Comparison of ENCODE assay signal across 20 cellular contexts in the genomic region with DNA sequence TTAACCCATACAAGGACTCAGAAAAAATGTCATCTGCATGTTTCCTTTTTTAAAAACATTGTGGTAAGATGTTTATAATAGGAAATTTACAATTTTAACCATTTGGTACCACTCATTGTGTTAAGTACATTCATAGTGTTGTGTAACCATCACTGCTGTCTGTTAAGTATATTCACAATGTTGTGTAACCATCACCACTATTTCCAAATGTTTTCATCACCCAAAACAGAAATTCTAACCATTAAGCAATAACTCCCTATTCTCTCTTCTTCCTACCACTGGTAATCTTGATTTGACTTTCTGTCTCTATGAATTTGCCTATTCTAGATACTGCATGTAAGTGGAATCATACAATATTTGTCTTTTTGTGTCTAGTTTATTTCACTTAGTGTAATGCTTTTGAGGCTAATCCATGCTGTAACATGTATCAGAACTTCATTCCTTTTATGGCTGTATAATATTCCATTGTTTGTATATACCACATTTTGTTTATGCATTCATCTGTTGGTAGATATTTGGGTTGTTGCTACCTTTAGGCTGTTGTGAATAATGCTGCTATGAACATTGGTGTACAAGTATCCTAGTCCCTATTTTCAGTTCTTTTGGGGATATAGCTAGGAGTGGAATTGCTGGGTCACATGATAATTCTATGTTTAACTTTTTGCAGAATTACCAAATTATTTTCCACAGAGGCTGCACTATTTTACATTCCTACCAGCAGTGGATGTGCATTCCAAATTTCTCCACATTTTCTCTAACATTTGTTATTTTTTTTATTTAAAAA. TPM values are rescaled to one million over a fixed set of nuclear protein-coding genes. Genes with fewer than 3 reads are reported as not detected.
A peak's percentile ranks its signal among the peaks of the same experiment; 100 is the strongest.
DNase-seq lines count a peak whose midpoint lies in the region; ATAC-seq and TF ChIP-seq lines count a peak whose summit lies in the region.
"Had no signal": no experiment of that assay in that cellular context is flagged by ENCODE, and none has a peak within 500 bp of the region (broad histone marks: within the 10 kb centered on the region; RNA-seq: fewer than 3 reads in every experiment).

No MANE protein-coding gene starts in this region.

- H3K27me3 Mint-ChIP-seq in CD4-positive, alpha-beta memory T cell: no peaks in the 10 kb centered on the region
- no peaks in the 10 kb centered on the region for H3K27me3 Mint-ChIP-seq in activated T-helper 17 cell treated with anti-CD3 and anti-CD28 coated beads, Interleukin-2, amount 50 U/mL, for 72 hours
- H3K27me3 Mint-ChIP-seq: activated CD8-positive, alpha-beta memory T cell treated with anti-CD3 and anti-CD28 coated beads, Interleukin-2, amount 10 ng/mL, durations not matched to agents 7 days and 5 days; activated naive CD4-positive, alpha-beta T cell treated with anti-CD3 and anti-CD28 coated beads, Interleukin-2, amount 10 ng/mL, durations not matched to agents 7 days and 5 days; effector memory CD8-positive, alpha-beta T cell had no signal

- H3K9me3 ChIP-seq in CD4-positive, alpha-beta memory T cell (ENCODE audit: control insufficient read depth in 1 of 2, low read length in 2 of 2): no peaks in the 10 kb centered on the region
- H3K9me3 ChIP-seq in liver (ENCODE audit: control insufficient read depth in 4 of 4, low read length in 3 of 4) (no peaks in the 10 kb centered on the region), stomach (no peaks in the 10 kb centered on the region)
- H3K9me3 ChIP-seq: lower lobe of right lung, Peyer's patch, right atrium auricular region had no signal

- no peak for DNase-seq in CD4-positive, alpha-beta memory T cell
- DNase-seq in Kasumi-1 (lab: John Stamatoyannopoulos, UW) (peak; percentile 28 to 47), foreskin melanocyte (no peak), stomach (no peak)
- DNase-seq: activated CD8-positive, alpha-beta memory T cell treated with anti-CD3 and anti-CD28 coated beads, Interleukin-2, amount 10 ng/mL, durations not matched to agents 7 days and 5 days; activated naive CD4-positive, alpha-beta T cell treated with anti-CD3 and anti-CD28 coated beads, Interleukin-2, amount 10 ng/mL, durations not matched to agents 7 days and 5 days; DMS 273 treated with DMSO at 0.1 percent for 48 hours; effector memory CD8-positive, alpha-beta T cell; lower lobe of right lung; NCI-H187; Peyer's patch; stimulated activated CD8-positive, alpha-beta memory T cell treated with anti-CD3 and anti-CD28 coated beads, Interleukin-4, amount 100 ng/mL, for 48 hours; trophoblast cell had no signal

- no peaks in the 10 kb centered on the region for H3K27me3 ChIP-seq in CD4-positive, alpha-beta memory T cell (ENCODE audit: insufficient read depth, low read length)
- H3K27me3 ChIP-seq in liver (ENCODE audit: control insufficient read depth in 4 of 4, insufficient read depth in 4 of 4, low read length in 3 of 4) (no peaks in the 10 kb centered on the region), stomach (no peaks in the 10 kb centered on the region)
- H3K27me3 ChIP-seq: Peyer's patch, right atrium auricular region had no signal

- H3K4me3 ChIP-seq in CD4-positive, alpha-beta memory T cell (ENCODE audit: low read length in 2 of 2): no peak overlapping the region
- no peak overlapping the region for H3K4me3 ChIP-seq in liver (ENCODE audit: low read depth in 1 of 3, low read length in 3 of 3)
- H3K4me3 ChIP-seq in stomach: no peak overlapping the region
- H3K4me3 ChIP-seq: lower lobe of right lung, Peyer's patch, right atrium auricular region had no signal

- peak; percentile 4 for ATAC-seq in activated T-helper 17 cell treated with anti-CD3 and anti-CD28 coated beads, Interleukin-2, amount 50 U/mL, for 72 hours (replicated peaks)
- no peak for ATAC-seq in HG03139 (IDR thresholded peaks at IDR 0.05; ENCODE audit: unreplicated experiment)
- ATAC-seq in HG03378 (IDR thresholded peaks at IDR 0.05; ENCODE audit: unreplicated experiment): no peak
- ATAC-seq: activated CD8-positive, alpha-beta memory T cell treated with anti-CD3 and anti-CD28 coated beads, Interleukin-2, amount 10 ng/mL, durations not matched to agents 7 days and 5 days; effector memory CD8-positive, alpha-beta T cell; lower lobe of right lung; WTC11 had no signal

- peaks cover 0 to under 1% (median 0%) of the 10 kb centered on the region in 8 donors for H3K9me3 Mint-ChIP-seq in CD4-positive, alpha-beta memory T cell
- no peaks in the 10 kb centered on the region for H3K9me3 Mint-ChIP-seq in activated T-helper 17 cell treated with anti-CD3 and anti-CD28 coated beads, Interleukin-2, amount 50 U/mL, for 72 hours
- H3K9me3 Mint-ChIP-seq: activated naive CD4-positive, alpha-beta T cell treated with anti-CD3 and anti-CD28 coated beads, Interleukin-2, amount 10 ng/mL, durations not matched to agents 7 days and 5 days; effector memory CD8-positive, alpha-beta T cell; WTC11 had no signal

- CTCF ChIA-PET in CD4-positive, alpha-beta memory T cell (lab: Charles Lee; ENCODE audit: partially characterized antibody): interaction anchor here (0.6 to 2.8 kb wide), 3 partner anchors 13 to 185 kb away, joined by 3 to 9 read pairs (median 4); a partner anchor contains a TSS

- H3K36me3 Mint-ChIP-seq in CD4-positive, alpha-beta memory T cell: peaks cover 29 to 51% of the 10 kb centered on the region in 2 donors
- peaks cover 73% of the 10 kb centered on the region for H3K36me3 Mint-ChIP-seq in activated T-helper 17 cell treated with anti-CD3 and anti-CD28 coated beads, Interleukin-2, amount 50 U/mL, for 72 hours (ENCODE audit: low read depth)

- no peak overlapping the region for H3K27ac ChIP-seq in CD4-positive, alpha-beta memory T cell (ENCODE audit: low read depth, low read length)
- H3K27ac ChIP-seq in liver (ENCODE audit: low read depth in 1 of 2, low read length in 2 of 2): no peak overlapping the region
- H3K27ac ChIP-seq in stomach: peak overlapping the region in 1 of 5 donors; percentile 9
- H3K27ac ChIP-seq: lower lobe of right lung, Peyer's patch, right atrium auricular region had no signal

- H3K27ac Mint-ChIP-seq in CD4-positive, alpha-beta memory T cell: peak overlapping the region in 6 of 7 donors; percentile 25 to 81 (median 45)
- H3K27ac Mint-ChIP-seq in activated T-helper 17 cell treated with anti-CD3 and anti-CD28 coated beads, Interleukin-2, amount 50 U/mL, for 72 hours: peak overlapping the region; percentile 74
- H3K27ac Mint-ChIP-seq: activated CD8-positive, alpha-beta memory T cell treated with anti-CD3 and anti-CD28 coated beads, Interleukin-2, amount 10 ng/mL, durations not matched to agents 7 days and 5 days; activated naive CD4-positive, alpha-beta T cell treated with anti-CD3 and anti-CD28 coated beads, Interleukin-2, amount 10 ng/mL, durations not matched to agents 7 days and 5 days; WTC11 had no signal

- peak overlapping the region in 2 of 8 donors; percentile 0 to 78 for H3K4me3 Mint-ChIP-seq in CD4-positive, alpha-beta memory T cell
- H3K4me3 Mint-ChIP-seq in activated T-helper 17 cell treated with anti-CD3 and anti-CD28 coated beads, Interleukin-2, amount 50 U/mL, for 72 hours: peak overlapping the region; percentile 34
- H3K4me3 Mint-ChIP-seq: activated CD8-positive, alpha-beta memory T cell treated with anti-CD3 and anti-CD28 coated beads, Interleukin-2, amount 10 ng/mL, durations not matched to agents 7 days and 5 days; activated naive CD4-positive, alpha-beta T cell treated with anti-CD3 and anti-CD28 coated beads, Interleukin-2, amount 10 ng/mL, durations not matched to agents 7 days and 5 days; WTC11 had no signal

- no peak overlapping the region for H3K9ac ChIP-seq in liver (ENCODE audit: low read depth in 1 of 2, low read length in 2 of 2)

- no peak for TF ChIP-seq POLR2A in stomach (IDR thresholded peaks at IDR 0.05)

- intact Hi-C loops in CD4-positive, alpha-beta memory T cell (cut with micrococcal nuclease): no loop called here
- intact Hi-C loops in stomach (cut with DNase I; ENCODE audit: low total_unique reads): no loop called here

- no peak for TF ChIP-seq RAD21 in liver (IDR thresholded peaks at IDR 0.05)

- peaks cover 58 to 85% (median 74%) of the 10 kb centered on the region in 4 donors for H3K4me1 Mint-ChIP-seq in CD4-positive, alpha-beta memory T cell
- peaks cover 59% of the 10 kb centered on the region for H3K4me1 Mint-ChIP-seq in activated T-helper 17 cell treated with anti-CD3 and anti-CD28 coated beads, Interleukin-2, amount 50 U/mL, for 72 hours

- POLR2A ChIA-PET in CD4-positive, alpha-beta memory T cell (lab: Charles Lee; ENCODE audit: partially characterized antibody): interaction anchor here (0.9 to 7.7 kb wide), 2 partner anchors 9 to 13 kb away, joined by 4 to 88 read pairs; a partner anchor contains a TSS

- H3K4me1 ChIP-seq in CD4-positive, alpha-beta memory T cell (ENCODE audit: insufficient read depth, low read length): peaks cover 85% of the 10 kb centered on the region
- H3K4me1 ChIP-seq in liver (ENCODE audit: control insufficient read depth in 4 of 4, insufficient read depth in 4 of 4, low read length in 3 of 4) (peaks cover 5 to 30% (median 20%) of the 10 kb centered on the region in 4 donors), stomach (peaks cover 22 to 72% (median 41%) of the 10 kb centered on the region in 4 donors)

- TF ChIP-seq CTCF in liver (IDR thresholded peaks at IDR 0.05; ENCODE audit: low read depth, low read length, missing input control) (no peak), stomach (IDR thresholded peaks at IDR 0.05) (no peak)

- no peak for TF ChIP-seq EP300 in stomach (IDR thresholded peaks at IDR 0.05)

- peaks cover 15% of the 10 kb centered on the region for H3K36me3 ChIP-seq in CD4-positive, alpha-beta memory T cell (ENCODE audit: insufficient read depth, low read length)
- peaks cover 0 to 9% (median 4%) of the 10 kb centered on the region in 4 donors for H3K36me3 ChIP-seq in liver (ENCODE audit: control insufficient read depth in 4 of 4, insufficient read depth in 3 of 4, low read depth in 1 of 4, low read length in 3 of 4)
- H3K36me3 ChIP-seq in stomach: peaks cover 15 to 43% (median 36%) of the 10 kb centered on the region in 4 donors

RNA-seq across cellular contexts. Expression of a gene that starts 14.1 kb away (rescaled TPM):
- total RNA-seq in CD4-positive, alpha-beta memory T cell: 100 to 1,000 TPM; 107 to 110 TPM
- 10 to 100 TPM in 1 of 2 donors, 1 to 10 TPM in 1; 4.4 to 17.1 TPM for polyA plus RNA-seq in CD4-positive, alpha-beta memory T cell
- 10 to 100 TPM; 44.4 to 71.0 TPM for total RNA-seq in activated T-helper 17 cell treated with anti-CD3 and anti-CD28 coated beads, Interleukin-2, amount 50 U/mL, for 72 hours
- 10 to 100 TPM; 21.0 to 50.2 TPM for total RNA-seq in liver
- polyA plus RNA-seq in liver: 1 to 10 TPM; 8.7 to 9.2 TPM
- total RNA-seq in stomach: 10 to 100 TPM; 22.0 to 70.3 (median 42.0) TPM
- polyA plus RNA-seq in stomach: 10 to 100 TPM in 2 of 3 donors, 1 to 10 TPM in 1; 8.7 to 22.6 (median 12.8) TPM

RNA-seq across cellular contexts. Expression of a gene that starts 36.1 kb away (rescaled TPM):
- total RNA-seq in CD4-positive, alpha-beta memory T cell: under 1 TPM; 0.42 to 0.70 TPM
- polyA plus RNA-seq in CD4-positive, alpha-beta memory T cell: not detected
- total RNA-seq in activated T-helper 17 cell treated with anti-CD3 and anti-CD28 coated beads, Interleukin-2, amount 50 U/mL, for 72 hours: under 1 TPM; 0.13 to 0.40 TPM
- total RNA-seq in liver (10 to 100 TPM; 10.8 to 13.6 TPM), stomach (10 to 100 TPM in 4 of 5 donors, 1 to 10 TPM in 1; 2.9 to 84.3 (median 32.7) TPM)
- polyA plus RNA-seq in liver (10 to 100 TPM in 1 of 2 donors, 1 to 10 TPM in 1; 8.3 to 16.7 TPM), stomach (10 to 100 TPM; 16.6 to 23.1 (median 19.9) TPM)
- polyA plus RNA-seq: neural cell had no signal

RNA-seq across cellular contexts. Expression of a gene that starts 38.1 kb away (rescaled TPM):
- total RNA-seq in CD4-positive, alpha-beta memory T cell: 1 to 10 TPM; 5.1 to 5.4 TPM
- polyA plus RNA-seq in CD4-positive, alpha-beta memory T cell: 1 to 10 TPM; 2.8 to 5.3 TPM
- total RNA-seq in activated T-helper 17 cell treated with anti-CD3 and anti-CD28 coated beads, Interleukin-2, amount 50 U/mL, for 72 hours: 10 to 100 TPM; 16.1 to 21.4 TPM
- 1 to 10 TPM; 1.0 to 6.6 TPM for total RNA-seq in liver
- polyA plus RNA-seq in liver: 1 to 10 TPM in 1 of 2 donors, under 1 TPM in 1; 0.82 to 1.5 TPM
- 1 to 10 TPM in 2 of 5 donors, under 1 TPM in 1, not detected in 2; 0.45 to 3.9 (median 3.0) TPM for total RNA-seq in stomach
- 1 to 10 TPM; 1.2 to 2.2 (median 1.6) TPM for polyA plus RNA-seq in stomach

RNA-seq across cellular contexts. Expression of a gene that starts 38.6 kb away (rescaled TPM):
- 10 to 100 TPM; 74.5 to 75.5 TPM for total RNA-seq in CD4-positive, alpha-beta memory T cell
- 10 to 100 TPM in 1 of 2 donors, 1 to 10 TPM in 1; 8.9 to 12.9 TPM for polyA plus RNA-seq in CD4-positive, alpha-beta memory T cell
- total RNA-seq in activated T-helper 17 cell treated with anti-CD3 and anti-CD28 coated beads, Interleukin-2, amount 50 U/mL, for 72 hours: 10 to 100 TPM; 46.5 to 61.7 TPM
- total RNA-seq in liver (10 to 100 TPM in 1 of 2 donors, 1 to 10 TPM in 1; 9.4 to 10.6 TPM), stomach (10 to 100 TPM in 3 of 5 donors, 1 to 10 TPM in 2; 4.0 to 34.0 (median 11.7) TPM)
- polyA plus RNA-seq in liver (1 to 10 TPM; 4.3 to 4.6 TPM), stomach (10 to 100 TPM in 2 of 3 donors, 1 to 10 TPM in 1; 8.8 to 21.5 (median 11.8) TPM)

RNA-seq across cellular contexts. Expression of a gene that starts 55.8 kb away (rescaled TPM):
- total RNA-seq in CD4-positive, alpha-beta memory T cell: 1 to 10 TPM; 1.3 to 2.1 TPM
- polyA plus RNA-seq in CD4-positive, alpha-beta memory T cell: 1 to 10 TPM in 1 of 2 donors, under 1 TPM in 1; 0.75 to 1.3 TPM
- total RNA-seq in activated T-helper 17 cell treated with anti-CD3 and anti-CD28 coated beads, Interleukin-2, amount 50 U/mL, for 72 hours: 1 to 10 TPM in 1 of 2 donors, under 1 TPM in 1; 0.99 to 4.4 TPM
- total RNA-seq in liver (under 1 TPM; 0.17 to 0.70 TPM), stomach (100 to 1,000 TPM in 1 of 5 donors, 10 to 100 TPM in 4; 33.3 to 425 (median 46.0) TPM)
- polyA plus RNA-seq in liver (under 1 TPM; 0.04 to 0.06 TPM), stomach (10 to 100 TPM; 11.3 to 34.1 (median 22.1) TPM)

Comparison
In these comparisons a context has a peak if more than half of its experiments do, and no peak if none do; other contexts are left out.
1. DNase-seq: peak in Kasumi-1 (2 of 2); none in CD4-positive, alpha-beta memory T cell (0 of 5), foreskin melanocyte (single experiment) and stomach (single experiment).